Comparison of ENCODE assay signal across 1 cellular context in the genomic region with DNA sequence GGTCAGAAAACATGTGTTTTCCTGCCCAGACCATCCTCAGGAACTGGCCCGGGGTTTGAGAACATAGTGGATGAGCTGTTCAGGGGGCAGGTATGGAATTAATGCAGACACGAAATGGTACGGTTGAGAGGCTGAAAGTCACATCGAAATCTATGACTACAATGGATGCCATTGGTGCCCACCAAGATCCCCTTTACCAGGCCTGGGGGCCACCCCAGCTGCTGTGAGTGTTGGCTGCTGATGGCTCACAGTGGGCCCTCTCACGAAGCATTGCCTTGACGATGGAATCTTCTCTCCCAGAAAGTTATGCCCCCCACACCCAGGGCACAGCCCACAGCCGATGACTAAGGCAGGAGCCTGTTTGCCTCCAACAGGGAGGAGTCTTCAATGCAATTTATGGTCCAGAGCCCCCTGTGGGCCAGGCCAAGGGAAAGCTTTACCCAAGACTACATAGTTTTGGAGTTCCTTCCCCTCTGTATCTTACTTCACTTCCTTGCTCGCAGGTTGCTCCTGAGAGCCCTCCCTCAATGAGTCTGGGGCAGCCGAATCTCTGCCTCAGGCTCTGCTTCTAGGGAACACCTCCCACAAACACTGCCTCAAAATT.
TF ChIP-seq lines count a peak whose summit lies in the region.

No MANE protein-coding gene starts in this region.

TF ChIP-seq in H1, 55 proteins besides CTCF, POLR2A, EP300 and RAD21 (continued from another document):
- no peak for TF ChIP-seq GABPA (IDR thresholded peaks at IDR 0.05; ENCODE audit: borderline replicate concordance, insufficient read depth, low read length)
- TF ChIP-seq FOSL1 (IDR thresholded peaks at IDR 0.05; ENCODE audit: insufficient read depth, low read depth, low read length), result no peak
- TF ChIP-seq, protein P1, sequence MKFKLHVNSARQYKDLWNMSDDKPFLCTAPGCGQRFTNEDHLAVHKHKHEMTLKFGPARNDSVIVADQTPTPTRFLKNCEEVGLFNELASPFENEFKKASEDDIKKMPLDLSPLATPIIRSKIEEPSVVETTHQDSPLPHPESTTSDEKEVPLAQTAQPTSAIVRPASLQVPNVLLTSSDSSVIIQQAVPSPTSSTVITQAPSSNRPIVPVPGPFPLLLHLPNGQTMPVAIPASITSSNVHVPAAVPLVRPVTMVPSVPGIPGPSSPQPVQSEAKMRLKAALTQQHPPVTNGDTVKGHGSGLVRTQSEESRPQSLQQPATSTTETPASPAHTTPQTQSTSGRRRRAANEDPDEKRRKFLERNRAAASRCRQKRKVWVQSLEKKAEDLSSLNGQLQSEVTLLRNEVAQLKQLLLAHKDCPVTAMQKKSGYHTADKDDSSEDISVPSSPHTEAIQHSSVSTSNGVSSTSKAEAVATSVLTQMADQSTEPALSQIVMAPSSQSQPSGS (IDR thresholded peaks at IDR 0.05; ENCODE audit: low read length), result no peak
- TF ChIP-seq HDAC2 (IDR thresholded peaks at IDR 0.05; ENCODE audit: borderline replicate concordance in 1 of 2, low read depth in 2 of 2, low read length in 2 of 2), result no peak
- TF ChIP-seq KDM4A (IDR thresholded peaks at IDR 0.05; ENCODE audit: low read depth, low read length, severe bottlenecking), result no peak
- TF ChIP-seq BACH1 (IDR thresholded peaks at IDR 0.05; ENCODE audit: low read length), result no peak
- no peak for TF ChIP-seq RBBP5 (IDR thresholded peaks at IDR 0.05; ENCODE audit: borderline replicate concordance, low read depth, low read length)
